In genomic region chr3:18046531-18046930, GRCh38 we compare ENCODE assay signal across 18 cellular contexts.
"Had no signal": no experiment of that assay in that cellular context is flagged by ENCODE, and none has a peak within 500 bp of the region (broad histone marks: within the 10 kb centered on the region; RNA-seq: fewer than 3 reads in every experiment).

No MANE protein-coding gene starts in this region.

- H3K9me3 ChIP-seq: adrenal gland, tibial artery, uterus had no signal

- H3K4me3 ChIP-seq: adrenal gland, tibial artery, uterus had no signal

- DNase-seq: activated CD4-positive, alpha-beta T cell treated with anti-CD3 and anti-CD28 coated beads, Interleukin-2, amount 10 ng/mL, durations not matched to agents 24 days and 14 days; activated CD4-positive, CD25-positive, alpha-beta regulatory T cell; activated CD8-positive, alpha-beta memory T cell treated with anti-CD3 and anti-CD28 coated beads, Interleukin-2, amount 50 U/mL, for 4 hours; activated CD8-positive, alpha-beta T cell treated with anti-CD3 and anti-CD28 coated beads, Interleukin-2, amount 10 ng/mL, durations not matched to agents 7 days and 5 days; activated effector memory CD4-positive, alpha-beta T cell treated with anti-CD3 and anti-CD28 coated beads, Interleukin-2, amount 50 U/mL, for 16 hours; activated T-cell treated with anti-CD3 and anti-CD28 coated beads, Interleukin-2, amount 50 U/mL, for 48 hours; adrenal gland; foreskin melanocyte; head of caudate nucleus; kidney glomerular epithelial cell; left ventricle myocardium superior; mesendoderm; nucleus accumbens; posterior cingulate gyrus; tibial artery; uterus had no signal

- H3K27me3 ChIP-seq: adrenal gland, tibial artery, uterus had no signal

- H3K36me3 ChIP-seq: adrenal gland, tibial artery, uterus had no signal

- H3K4me1 ChIP-seq: adrenal gland, tibial artery, uterus had no signal

- ATAC-seq: activated CD8-positive, alpha-beta T cell treated with anti-CD3 and anti-CD28 coated beads, Interleukin-2, amount 10 ng/mL, durations not matched to agents 7 days and 5 days; natural killer cell treated with Interleukin-12 subunit alpha and Interleukin-12 subunit beta and Interleukin-15 and Interleukin-18, amount 100 ng/mL, for 72 hours; stimulated activated effector memory CD8-positive, alpha-beta T cell treated with anti-CD3 and anti-CD28 coated beads, Interleukin-12 subunit alpha, Interleukin-12 subunit beta, amount 100 ng/mL, for 72 hours had no signal
